Comparison of ENCODE assay signal across 23 cellular contexts in genomic region chr2:46999857-47000678, GRCh38. TPM values are rescaled to one million over a fixed set of nuclear protein-coding genes. Genes with fewer than 3 reads are reported as not detected.
DNase-seq lines count a peak whose midpoint lies in the region; ATAC-seq and TF ChIP-seq lines count a peak whose summit lies in the region.
"Had no signal": no experiment of that assay in that cellular context is flagged by ENCODE, and none has a peak within 500 bp of the region (broad histone marks: within the 10 kb centered on the region; RNA-seq: fewer than 3 reads in every experiment).

No MANE protein-coding gene starts in this region.

- no peak overlapping the region for H3K14ac ChIP-seq in neuronal stem cell (ENCODE audit: low read length)

- no peak overlapping the region for H3K9ac ChIP-seq in neuronal stem cell (ENCODE audit: low read depth, low read length, poor library complexity)

- peaks cover 0 to 41% of the 10 kb centered on the region in 2 donors for H3K36me3 ChIP-seq in gastroesophageal sphincter
- peaks cover 6 to 21% of the 10 kb centered on the region in 2 donors for H3K36me3 ChIP-seq in neuronal stem cell (replicated peaks in 1 of 2; ENCODE audit: control insufficient read depth in 2 of 2, insufficient read depth in 2 of 2, low read length in 2 of 2)
- H3K36me3 ChIP-seq in HAP-1 (replicated peaks) = peaks cover 2% of the 10 kb centered on the region; the same call in 1 of the 2 replicates

- peak overlapping the region; percentile 60; the same call in 1 of the 2 replicates for H3K27ac Mint-ChIP-seq in WTC11
- H3K27ac Mint-ChIP-seq: activated naive CD4-positive, alpha-beta T cell treated with anti-CD3 and anti-CD28 coated beads, Interleukin-2, amount 10 ng/mL, durations not matched to agents 7 days and 5 days; IgD-negative memory B cell had no signal

- no peak for TF ChIP-seq POLR2A in gastroesophageal sphincter (IDR thresholded peaks at IDR 0.05)

- 47 to 68% methylated on average over 2 to 7 of the region's 9 CpGs for WGBS in gastroesophageal sphincter (ENCODE audit: low coverage in 1 of 2), 2 donors
- no CpG with 5 or more reads among the region's 9 CpGs for WGBS in neuronal stem cell (ENCODE audit: extremely low coverage in 2 of 2, insufficient read length in 2 of 2, insufficient replicate concordance in 1 of 2), 2 donors

- H3K27me3 ChIP-seq in gastroesophageal sphincter = no peaks in the 10 kb centered on the region
- no peaks in the 10 kb centered on the region for H3K27me3 ChIP-seq in neuronal stem cell (ENCODE audit: control insufficient read depth in 3 of 3, insufficient read depth in 3 of 3, low read depth in 1 of 3, low read length in 3 of 3)
- no peaks in the 10 kb centered on the region for H3K27me3 ChIP-seq in HAP-1 (ENCODE audit: low read depth)
- H3K27me3 ChIP-seq: upper lobe of left lung had no signal

- no peak for ATAC-seq in WTC11
- no peak for ATAC-seq in gastroesophageal sphincter
- no peak for ATAC-seq in HG03039 (IDR thresholded peaks at IDR 0.05; ENCODE audit: unreplicated experiment)
- ATAC-seq: activated CD4-positive, CD25-positive, alpha-beta regulatory T cell treated with anti-CD3 and anti-CD28 coated beads, Interleukin-2, amount 50 U/mL, for 24 hours; lower lobe of right lung; naive thymus-derived CD8-positive, alpha-beta T cell had no signal

- no peak overlapping the region for H2BK5ac ChIP-seq in neuronal stem cell (ENCODE audit: low read length)

- H4K8ac ChIP-seq in neuronal stem cell (ENCODE audit: low read depth, low read length) = no peak overlapping the region

- H4K91ac ChIP-seq in neuronal stem cell (ENCODE audit: low read depth, low read length, poor library complexity) = no peak overlapping the region

- no peak overlapping the region for H2BK120ac ChIP-seq in neuronal stem cell (ENCODE audit: low read depth, low read length)

- no peaks in the 10 kb centered on the region for H3K9me3 ChIP-seq in gastroesophageal sphincter
- peaks cover 0 to 11% of the 10 kb centered on the region in 2 donors for H3K9me3 ChIP-seq in neuronal stem cell (replicated peaks in 1 of 2; ENCODE audit: control insufficient read depth in 2 of 2, insufficient read depth in 1 of 2, low read depth in 1 of 2, low read length in 2 of 2)
- H3K9me3 ChIP-seq in HAP-1 = no peaks in the 10 kb centered on the region
- H3K9me3 ChIP-seq: lower lobe of right lung, upper lobe of left lung had no signal

- H3K4me3 ChIP-seq in gastroesophageal sphincter = no peak overlapping the region
- H3K4me3 ChIP-seq in neuronal stem cell (ENCODE audit: low read length in 2 of 2) = no peak overlapping the region
- no peak overlapping the region for H3K4me3 ChIP-seq in HAP-1
- H3K4me3 ChIP-seq: lower lobe of right lung, upper lobe of left lung had no signal

- in situ Hi-C loops in HAP-1 (cut with MboI; ENCODE audit: low sequenced_read_pairs) = no loop called here

- peak in 8 of 14 donors; percentile 42 to 79 (median 62) for DNase-seq in C1 segment of cervical spinal cord (lab: John Stamatoyannopoulos, UW)
- no peak for DNase-seq in WTC11 (ENCODE audit: low spot score)
- no peak for DNase-seq in neuronal stem cell (ENCODE audit: low spot score)
- DNase-seq in SW 1271 (lab: John Stamatoyannopoulos, UW) = no peak
- no peak for DNase-seq in DMS53 treated with DMSO at 0.1 percent for 48 hours (lab: John Stamatoyannopoulos, UW; ENCODE audit: unreplicated experiment)
- no peak for DNase-seq in HAP-1 (ENCODE audit: low spot score in 2 of 2)
- DNase-seq: activated CD8-positive, alpha-beta memory T cell treated with anti-CD3 and anti-CD28 coated beads, Interleukin-2, amount 50 U/mL, for 48 hours; activated naive CD4-positive, alpha-beta T cell treated with anti-CD3 and anti-CD28 coated beads, Interleukin-2, amount 10 ng/mL, durations not matched to agents 7 days and 5 days; CD8-positive, alpha-beta memory T cell; foreskin fibroblast; lower lobe of right lung; MV-4-11; naive thymus-derived CD8-positive, alpha-beta T cell; NCI-H2081 treated with DMSO at 0.1 percent for 48 hours; NCI-H748 treated with DMSO at 0.1 percent for 48 hours; RPMI8226; stimulated activated CD4-positive, alpha-beta T cell treated with anti-CD3 and anti-CD28 coated beads, Interleukin-1b, Interleukin-23, amount 100 ng/mL, for 48 hours; T-helper 2 cell; upper lobe of left lung had no signal

- H3K4me3 Mint-ChIP-seq in WTC11 = no peak overlapping the region
- H3K4me3 Mint-ChIP-seq: activated naive CD4-positive, alpha-beta T cell treated with anti-CD3 and anti-CD28 coated beads, Interleukin-2, amount 10 ng/mL, durations not matched to agents 7 days and 5 days; IgD-negative memory B cell; naive thymus-derived CD8-positive, alpha-beta T cell had no signal

- POLR2A ChIA-PET in WTC11 (lab: Charles Lee) = no interaction called here

- H3K4me2 ChIP-seq in neuronal stem cell (ENCODE audit: insufficient read depth, low read length, poor library complexity, severe bottlenecking) = no peak overlapping the region

- H2BK15ac ChIP-seq in neuronal stem cell (ENCODE audit: low read length) = no peak overlapping the region

- H2AK5ac ChIP-seq in neuronal stem cell (ENCODE audit: low read depth, low read length) = peak overlapping the region; percentile 68

- no peaks in the 10 kb centered on the region for H3K27me3 Mint-ChIP-seq in WTC11 (ENCODE audit: low read depth)
- H3K27me3 Mint-ChIP-seq: activated naive CD4-positive, alpha-beta T cell treated with anti-CD3 and anti-CD28 coated beads, Interleukin-2, amount 10 ng/mL, durations not matched to agents 7 days and 5 days; IgD-negative memory B cell; naive thymus-derived CD8-positive, alpha-beta T cell had no signal

- TF ChIP-seq EP300 in gastroesophageal sphincter (IDR thresholded peaks at IDR 0.05) = no peak

- no peak overlapping the region for H2BK12ac ChIP-seq in neuronal stem cell (ENCODE audit: low read length)

- no peaks in the 10 kb centered on the region for H3K9me3 Mint-ChIP-seq in WTC11
- H3K9me3 Mint-ChIP-seq: activated naive CD4-positive, alpha-beta T cell treated with anti-CD3 and anti-CD28 coated beads, Interleukin-2, amount 10 ng/mL, durations not matched to agents 7 days and 5 days; CD8-positive, alpha-beta memory T cell; IgD-negative memory B cell had no signal

- TF ChIP-seq CTCF in WTC11 (IDR thresholded peaks at IDR 0.05) = no peak
- no peak for TF ChIP-seq CTCF in gastroesophageal sphincter (IDR thresholded peaks at IDR 0.05)

- peak overlapping the region; percentile 24 to 96 (median 80) for H3K27ac ChIP-seq in gastroesophageal sphincter
- no peak overlapping the region for H3K27ac ChIP-seq in neuronal stem cell (replicated peaks; ENCODE audit: low read length)
- H3K27ac ChIP-seq: lower lobe of right lung, upper lobe of left lung had no signal

- no peak overlapping the region for H2AFZ ChIP-seq in neuronal stem cell (ENCODE audit: low read length)

- H3K4ac ChIP-seq in neuronal stem cell (ENCODE audit: low read length) = no peak overlapping the region

- peak overlapping the region; percentile 49 for H3K18ac ChIP-seq in neuronal stem cell (ENCODE audit: low read length)

- H3K36me3 Mint-ChIP-seq in WTC11 = peaks cover 14% of the 10 kb centered on the region
- H3K36me3 Mint-ChIP-seq: IgD-negative memory B cell had no signal

- CTCF ChIA-PET in WTC11 (lab: Charles Lee) = interaction anchor here (0.6 to 1.2 kb wide), 3 partner anchors 11 to 944 kb away, joined by 3 to 5 read pairs (median 3); no protein-coding TSS in a partner anchor

- H3K4me1 ChIP-seq in gastroesophageal sphincter (peaks cover 0 to 60% (median 32%) of the 10 kb centered on the region in 3 donors), neuronal stem cell (ENCODE audit: control insufficient read depth in 2 of 2, insufficient read depth in 1 of 2, low read depth in 1 of 2, low read length in 2 of 2) (peaks cover 18 to 19% of the 10 kb centered on the region in 2 donors), HAP-1 (peaks cover 13% of the 10 kb centered on the region)

- H3K23ac ChIP-seq in neuronal stem cell (ENCODE audit: low read depth, low read length, poor library complexity) = no peak overlapping the region

- no peaks in the 10 kb centered on the region for H3K79me1 ChIP-seq in neuronal stem cell (ENCODE audit: low read depth, low read length)

- peaks cover 16% of the 10 kb centered on the region for H3K4me1 Mint-ChIP-seq in WTC11

TF ChIP-seq in WTC11, 78 proteins besides CTCF, POLR2A, EP300 and RAD21 (continues in another document):
- TF ChIP-seq SP1 (CRISPR knock-in tag; conservative IDR thresholded peaks at IDR 0.05) (no peak), ELF4 (CRISPR knock-in tag; IDR thresholded peaks at IDR 0.05; ENCODE audit: low read depth) (no peak), KAT7 (CRISPR knock-in tag; IDR thresholded peaks at IDR 0.05; ENCODE audit: borderline replicate concordance) (no peak), SOX15 (CRISPR knock-in tag; IDR thresholded peaks at IDR 0.05) (no peak), USF1 (CRISPR knock-in tag; IDR thresholded peaks at IDR 0.05) (no peak), CBFB (CRISPR knock-in tag; IDR thresholded peaks at IDR 0.05; ENCODE audit: low read depth) (no peak), CDX4 (CRISPR knock-in tag; IDR thresholded peaks at IDR 0.05; ENCODE audit: borderline replicate concordance) (no peak), SMAD4 (CRISPR knock-in tag; IDR thresholded peaks at IDR 0.05) (no peak), EMX1 (CRISPR knock-in tag; IDR thresholded peaks at IDR 0.05) (no peak), ZNF317 (CRISPR knock-in tag; IDR thresholded peaks at IDR 0.05; ENCODE audit: borderline replicate concordance, low read depth) (no peak)

RNA-seq across cellular contexts. Expression of gene TTC7A, which starts 59.0 kb away (rescaled TPM):
- total RNA-seq in WTC11 (2021) (12.3 to 17.4 TPM (median 12.8 TPM) in 3 replicates), gastroesophageal sphincter (10 to 100 TPM; 21.6 to 29.1 (median 24.4) TPM)
- polyA plus RNA-seq in neuronal stem cell (2013, experiment 1 of 2) = 12.6 TPM
- polyA plus RNA-seq in neuronal stem cell (2013, experiment 2 of 2) = 12.6 TPM

Comparison
In these comparisons a context has a peak if more than half of its experiments do, and no peak if none do; other contexts are left out.
1. DNase-seq: peak in C1 segment of cervical spinal cord (8 of 14); none in WTC11 (single experiment), neuronal stem cell (single experiment), SW 1271 (0 of 2), DMS53 treated with DMSO at 0.1 percent for 48 hours (single experiment) and HAP-1 (0 of 2).